In the genomic region with DNA sequence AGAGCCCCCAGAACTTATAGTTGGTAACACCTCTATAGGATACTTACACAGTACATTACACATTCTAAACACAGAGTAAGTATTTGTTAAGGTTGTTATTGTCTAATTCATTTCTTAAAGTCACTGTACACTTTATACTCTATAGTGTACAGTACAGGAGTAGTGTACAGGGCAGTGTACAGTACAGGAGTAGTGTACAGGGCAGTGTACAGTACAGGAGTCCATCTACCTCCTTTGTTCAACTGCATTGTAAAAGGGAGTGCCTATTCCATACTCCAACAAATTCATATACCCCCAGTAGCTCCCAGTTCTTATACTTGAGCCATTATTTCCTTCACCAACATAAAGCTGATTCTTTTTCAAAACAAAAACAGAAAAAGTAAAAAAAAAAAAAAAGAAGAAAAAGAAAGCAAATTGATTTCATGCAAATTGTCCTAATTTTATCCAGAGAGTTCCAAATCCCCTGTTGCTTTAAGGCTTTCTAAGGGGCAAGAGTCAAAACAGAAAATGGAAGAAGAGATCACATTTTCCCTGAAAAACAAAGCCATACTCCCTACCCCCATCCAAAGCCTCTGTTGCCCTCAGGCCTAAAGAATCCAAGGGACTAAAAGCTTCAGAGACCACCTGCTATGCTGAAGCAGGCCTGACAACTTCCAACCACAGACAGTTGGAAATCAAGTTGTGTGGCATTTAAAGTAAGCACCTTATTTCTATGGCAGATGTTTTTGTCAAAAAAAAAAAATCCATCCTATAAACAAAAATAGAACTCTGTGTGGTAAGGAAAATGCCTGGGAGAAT, we compare ENCODE assay signal across 15 cellular contexts.
"Had no signal": no experiment of that assay in that cellular context is flagged by ENCODE, and none has a peak within 500 bp of the region (broad histone marks: within the 10 kb centered on the region; RNA-seq: fewer than 3 reads in every experiment).

No MANE protein-coding gene starts in this region.

- H3K4me3 Mint-ChIP-seq: activated CD8-positive, alpha-beta memory T cell treated with anti-CD3 and anti-CD28 coated beads, Interleukin-2, amount 10 ng/mL, durations not matched to agents 7 days and 5 days; activated naive CD4-positive, alpha-beta T cell treated with anti-CD3 and anti-CD28 coated beads, Interleukin-2, amount 50 U/mL, for 24 hours; activated T-cell treated with anti-CD3 and anti-CD28 coated beads, Interleukin-2, amount 50 U/mL, for 24 hours; dendritic cell treated with granulocyte-macrophage colony-stimulating factor and Interleukin-4, amounts not matched to agents 40 ng/mL and 50 ng/mL, for 4 days; nephron progenitor cell had no signal

- H3K4me1 ChIP-seq: body of pancreas, sigmoid colon, upper lobe of left lung had no signal

- H3K36me3 ChIP-seq: sigmoid colon, upper lobe of left lung had no signal

- H3K4me3 ChIP-seq: body of pancreas, sigmoid colon, upper lobe of left lung had no signal

- DNase-seq: activated CD4-positive, alpha-beta T cell treated with anti-CD3 and anti-CD28 coated beads for 1 hour; activated CD4-positive, alpha-beta T cell treated with anti-CD3 and anti-CD28 coated beads, Interleukin-2, amount 50 U/mL, for 48 hours; activated CD8-positive, alpha-beta memory T cell treated with anti-CD3 and anti-CD28 coated beads, Interleukin-2, amount 10 ng/mL, durations not matched to agents 7 days and 5 days; activated effector memory CD4-positive, alpha-beta T cell treated with Interleukin-2 at 50 U/mL for 16 hours; activated T-cell treated with anti-CD3 and anti-CD28 coated beads, Interleukin-2, amount 50 U/mL, for 24 hours; body of pancreas; erythroblast; nephron progenitor cell; sigmoid colon; stimulated activated CD4-positive, alpha-beta T cell treated with anti-CD3 and anti-CD28 coated beads, Interleukin-12 subunit alpha, Interleukin-12 subunit beta, amount 100 ng/mL, for 4 hours; stimulated activated naive CD4-positive, alpha-beta T cell treated with Interleukin-2 at 50 U/mL for 16 hours; T-helper 9 cell; upper lobe of left lung had no signal

- H3K27ac Mint-ChIP-seq: activated CD8-positive, alpha-beta memory T cell treated with anti-CD3 and anti-CD28 coated beads, Interleukin-2, amount 10 ng/mL, durations not matched to agents 7 days and 5 days; activated naive CD4-positive, alpha-beta T cell treated with anti-CD3 and anti-CD28 coated beads, Interleukin-2, amount 50 U/mL, for 24 hours; activated T-cell treated with anti-CD3 and anti-CD28 coated beads, Interleukin-2, amount 50 U/mL, for 24 hours; dendritic cell treated with granulocyte-macrophage colony-stimulating factor and Interleukin-4, amounts not matched to agents 40 ng/mL and 50 ng/mL, for 4 days; nephron progenitor cell had no signal

- H3K27me3 Mint-ChIP-seq: activated CD8-positive, alpha-beta memory T cell treated with anti-CD3 and anti-CD28 coated beads, Interleukin-2, amount 10 ng/mL, durations not matched to agents 7 days and 5 days; activated naive CD4-positive, alpha-beta T cell treated with anti-CD3 and anti-CD28 coated beads, Interleukin-2, amount 50 U/mL, for 24 hours; dendritic cell treated with granulocyte-macrophage colony-stimulating factor and Interleukin-4, amounts not matched to agents 40 ng/mL and 50 ng/mL, for 4 days had no signal

- H3K27ac ChIP-seq: body of pancreas, sigmoid colon, upper lobe of left lung had no signal

- H3K27me3 ChIP-seq: body of pancreas, sigmoid colon, upper lobe of left lung had no signal

- H3K36me3 Mint-ChIP-seq: activated CD8-positive, alpha-beta memory T cell treated with anti-CD3 and anti-CD28 coated beads, Interleukin-2, amount 10 ng/mL, durations not matched to agents 7 days and 5 days; activated naive CD4-positive, alpha-beta T cell treated with anti-CD3 and anti-CD28 coated beads, Interleukin-2, amount 50 U/mL, for 24 hours had no signal

- ATAC-seq: activated CD8-positive, alpha-beta memory T cell treated with anti-CD3 and anti-CD28 coated beads, Interleukin-2, amount 10 ng/mL, durations not matched to agents 7 days and 5 days; body of pancreas had no signal

- H3K4me1 Mint-ChIP-seq: activated CD8-positive, alpha-beta memory T cell treated with anti-CD3 and anti-CD28 coated beads, Interleukin-2, amount 10 ng/mL, durations not matched to agents 7 days and 5 days; activated naive CD4-positive, alpha-beta T cell treated with anti-CD3 and anti-CD28 coated beads, Interleukin-2, amount 50 U/mL, for 24 hours had no signal

- H3K9me3 ChIP-seq: body of pancreas had no signal
